14 cellular contexts compared by ENCODE assay signal in the genomic region with DNA sequence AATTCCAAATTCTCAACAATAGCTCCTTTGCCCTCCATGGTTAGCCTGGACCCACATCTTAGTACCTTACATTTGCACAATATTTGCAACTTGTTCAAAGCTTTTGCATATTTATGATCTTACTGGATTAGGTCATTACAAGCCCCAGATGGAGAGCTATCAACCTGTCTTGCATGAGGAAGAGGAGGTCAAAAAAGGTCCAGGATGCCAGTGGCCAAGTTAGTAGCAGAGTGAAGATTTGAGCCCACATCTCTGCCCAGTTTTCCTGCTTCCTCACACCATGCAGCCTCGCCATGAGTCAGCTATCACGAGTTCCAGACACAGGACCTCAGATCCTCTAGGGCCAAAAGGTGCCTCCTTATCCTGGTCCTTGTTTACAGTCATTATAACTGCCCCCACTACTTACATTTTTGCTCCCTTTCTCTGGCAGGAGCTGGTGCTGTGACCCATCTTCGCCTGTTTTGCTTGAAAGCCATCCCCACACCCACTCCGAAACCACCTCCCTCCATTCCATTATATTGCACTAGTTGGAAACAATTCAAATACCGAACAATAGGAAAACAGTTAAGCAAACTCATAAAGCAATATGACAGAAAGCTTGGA. TPM values are rescaled to one million over a fixed set of nuclear protein-coding genes. Genes with fewer than 3 reads are reported as not detected.
DNase-seq lines count a peak whose midpoint lies in the region; ATAC-seq and TF ChIP-seq lines count a peak whose summit lies in the region.
"Had no signal": no experiment of that assay in that cellular context is flagged by ENCODE, and none has a peak within 500 bp of the region (broad histone marks: within the 10 kb centered on the region; RNA-seq: fewer than 3 reads in every experiment).

No MANE protein-coding gene starts in this region.

- no peaks in the 10 kb centered on the region for H3K36me3 ChIP-seq in ACC112 (ENCODE audit: insufficient read depth, low read length)
- H3K36me3 ChIP-seq in adipocyte (ENCODE audit: control insufficient read depth, insufficient read depth, low read length, severe bottlenecking), result no peaks in the 10 kb centered on the region
- H3K36me3 ChIP-seq: BLaER1 treated with 17β-estradiol and CSF1 and Interleukin-3, amounts not matched to agents 10 nM and 100 nM had no signal

- no peaks in the 10 kb centered on the region for H3K79me2 ChIP-seq in ACC112 (ENCODE audit: control insufficient read depth, insufficient read depth, low read length, unreplicated experiment)

- peak overlapping the region; percentile 25; the same call in 1 of the 2 replicates for H3K4me3 ChIP-seq in ACC112 (ENCODE audit: low read depth, low read length)
- peak overlapping the region; percentile 6 for H3K4me3 ChIP-seq in adipocyte (ENCODE audit: low read length)
- H3K4me3 ChIP-seq: BLaER1 treated with 17β-estradiol and CSF1 and Interleukin-3, amounts not matched to agents 10 nM and 100 nM had no signal

- no peaks in the 10 kb centered on the region for H3K27me3 ChIP-seq in ACC112 (ENCODE audit: insufficient read depth, low read length)
- no peaks in the 10 kb centered on the region for H3K27me3 ChIP-seq in adipocyte (replicated peaks; ENCODE audit: control insufficient read depth, insufficient read depth, low read length)
- H3K27me3 ChIP-seq: BLaER1 treated with 17β-estradiol and CSF1 and Interleukin-3, amounts not matched to agents 10 nM and 100 nM had no signal

- peak overlapping the region; percentile 44 for H3K4me3 Mint-ChIP-seq in HFFc6
- H3K4me3 Mint-ChIP-seq: activated CD8-positive, alpha-beta memory T cell treated with anti-CD3 and anti-CD28 coated beads, Interleukin-2, amount 10 ng/mL, durations not matched to agents 7 days and 5 days had no signal

- TF ChIP-seq CTCF in HFFc6 (IDR thresholded peaks at IDR 0.05), result no peak

- peak overlapping the region; percentile 82 for H3K27ac Mint-ChIP-seq in HFFc6
- H3K27ac Mint-ChIP-seq: activated CD8-positive, alpha-beta memory T cell treated with anti-CD3 and anti-CD28 coated beads, Interleukin-2, amount 10 ng/mL, durations not matched to agents 7 days and 5 days had no signal

- peaks cover 58% of the 10 kb centered on the region for H3K4me1 ChIP-seq in ACC112 (ENCODE audit: control insufficient read depth, insufficient read depth, low read length, unreplicated experiment)
- peaks cover 91% of the 10 kb centered on the region for H3K4me1 ChIP-seq in adipocyte (ENCODE audit: control insufficient read depth, insufficient read depth, low read length)

- H2AFZ ChIP-seq in ACC112 (ENCODE audit: low read length, unreplicated experiment), result peak overlapping the region; percentile 72

- DNase-seq in HFFc6, result peak; percentile 50
- DNase-seq in adipocyte (ENCODE audit: low read depth), result peak; percentile 55
- DNase-seq in kidney glomerular epithelial cell (lab: John Stamatoyannopoulos, UW), result peak; percentile 45
- no peak for DNase-seq in NCI-H2107 treated with DMSO at 0.1 percent for 48 hours (lab: John Stamatoyannopoulos, UW; ENCODE audit: unreplicated experiment)
- DNase-seq in central memory CD4-positive, alpha-beta T cell, result no peak
- no peak for DNase-seq in hypothalamus (lab: John Stamatoyannopoulos, UW)
- DNase-seq: activated CD8-positive, alpha-beta memory T cell treated with anti-CD3 and anti-CD28 coated beads, Interleukin-2, amount 10 ng/mL, durations not matched to agents 7 days and 5 days; caudate nucleus; H7; posterior cingulate gyrus; SHP77 treated with DMSO at 0.1 percent for 48 hours had no signal

- H3K9me3 Mint-ChIP-seq in HFFc6, result 0 out of 2 replicates have a peak, but pooled peaks cover 3% of the 10 kb centered on the region

- H3K27ac ChIP-seq in ACC112 (ENCODE audit: low read depth, low read length), result peak overlapping the region; percentile 82

- peaks cover 69% of the 10 kb centered on the region for H3K4me1 Mint-ChIP-seq in HFFc6 (ENCODE audit: low read depth)

- peaks cover 5% of the 10 kb centered on the region for H3K27me3 Mint-ChIP-seq in HFFc6 (ENCODE audit: insufficient read depth)
- H3K27me3 Mint-ChIP-seq: activated CD8-positive, alpha-beta memory T cell treated with anti-CD3 and anti-CD28 coated beads, Interleukin-2, amount 10 ng/mL, durations not matched to agents 7 days and 5 days had no signal

- peak overlapping the region; percentile 80 for H3K9ac ChIP-seq in adipocyte (ENCODE audit: low read length)
- H3K9ac ChIP-seq: BLaER1 treated with 17β-estradiol and CSF1 and Interleukin-3, amounts not matched to agents 10 nM and 100 nM had no signal

- H3K36me3 Mint-ChIP-seq in HFFc6 (ENCODE audit: low read depth), result peaks cover 13% of the 10 kb centered on the region
- H3K36me3 Mint-ChIP-seq: activated CD8-positive, alpha-beta memory T cell treated with anti-CD3 and anti-CD28 coated beads, Interleukin-2, amount 10 ng/mL, durations not matched to agents 7 days and 5 days had no signal

- ATAC-seq in GM19023 (IDR thresholded peaks at IDR 0.05; ENCODE audit: unreplicated experiment), result no peak
- ATAC-seq: activated CD8-positive, alpha-beta memory T cell treated with anti-CD3 and anti-CD28 coated beads, Interleukin-2, amount 10 ng/mL, durations not matched to agents 7 days and 5 days had no signal

- H3K9me3 ChIP-seq in adipocyte (ENCODE audit: control insufficient read depth, low read length), result no peaks in the 10 kb centered on the region
- H3K9me3 ChIP-seq: BLaER1 treated with 17β-estradiol and CSF1 and Interleukin-3, amounts not matched to agents 10 nM and 100 nM had no signal

RNA-seq across cellular contexts. Expression of gene AHCYL1, which starts 5.0 kb away (rescaled TPM):
- total RNA-seq in HFFc6 (2021; fragmentation: NEBNext Ultra II Directional; extraction: Animal tissue kit (Norgen Biotek cat#: 25700)), result 10 to 100 TPM; 73.4 to 87.1 (median 74.7) TPM

RNA-seq across cellular contexts. Expression of gene STRIP1, which starts 54.8 kb away (rescaled TPM):
- 10 to 100 TPM; 33.2 to 48.4 (median 36.8) TPM for total RNA-seq in HFFc6 (2021; fragmentation: NEBNext Ultra II Directional; extraction: Animal tissue kit (Norgen Biotek cat#: 25700))

Comparison
In these comparisons a context has a peak if more than half of its experiments do, and no peak if none do; other contexts are left out.
1. DNase-seq: peak in HFFc6 (single experiment), adipocyte (single experiment) and kidney glomerular epithelial cell (single experiment); none in NCI-H2107 treated with DMSO at 0.1 percent for 48 hours (single experiment), central memory CD4-positive, alpha-beta T cell (single experiment) and hypothalamus (0 of 51).